14 cellular contexts compared by ENCODE assay signal in the genomic region with DNA sequence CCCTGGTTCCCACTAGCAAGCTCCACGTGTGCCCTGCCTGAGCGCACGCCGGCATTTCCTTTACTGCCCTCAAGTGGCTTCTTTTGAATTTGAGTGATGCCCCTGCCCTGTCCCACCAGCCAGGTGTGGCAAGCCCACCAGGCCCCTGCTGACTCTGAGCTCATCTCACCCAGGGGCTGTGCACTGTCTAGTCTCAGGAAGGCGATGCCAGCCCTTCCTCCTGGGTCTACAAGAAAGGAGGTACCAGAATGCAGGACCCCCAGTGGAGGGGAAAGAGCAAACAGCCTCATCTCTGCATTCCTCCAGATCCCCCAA. TPM values are rescaled to one million over a fixed set of nuclear protein-coding genes. Genes with fewer than 3 reads are reported as not detected.
DNase-seq lines count a peak whose midpoint lies in the region; ATAC-seq, FAIRE-seq and TF ChIP-seq lines count a peak whose summit lies in the region.
"Had no signal": no experiment of that assay in that cellular context is flagged by ENCODE, and none has a peak within 500 bp of the region (broad histone marks: within the 10 kb centered on the region; RNA-seq: fewer than 3 reads in every experiment).

No MANE protein-coding gene starts in this region.

- H3K4me1 ChIP-seq in DND-41 (ENCODE audit: insufficient read depth, low read length) (no peaks in the 10 kb centered on the region), left lung (peaks cover 20 to 45% of the 10 kb centered on the region in 2 donors)

- H3K4me2 ChIP-seq in DND-41 (ENCODE audit: insufficient read depth, low read length) = no peak overlapping the region

- intact Hi-C loops in left lung (cut with DNase I) = no loop called here

- H3K36me3 ChIP-seq in DND-41 (ENCODE audit: insufficient read depth, low read length) (peaks cover 100% of the 10 kb centered on the region), left lung (peaks cover 6 to 99% of the 10 kb centered on the region in 2 donors)

- H3K27ac ChIP-seq in DND-41 (ENCODE audit: low read length) = no peak overlapping the region
- H3K27ac ChIP-seq in left lung = peak overlapping the region; percentile 72 to 81
- H3K27ac ChIP-seq in skin epidermis = peak overlapping the region in 20 of 21 experiments; percentile 47 to 91 (median 78)

- H2AFZ ChIP-seq in DND-41 (ENCODE audit: low read depth, low read length) = no peak overlapping the region

- in situ Hi-C loops in astrocyte of the spinal cord (cut with HindIII; ENCODE audit: low sequenced_read_pairs) = no loop called here

- H3K79me2 ChIP-seq in DND-41 (ENCODE audit: insufficient read depth, low read length) = peaks cover 78% of the 10 kb centered on the region

- ATAC-seq in DND-41 (ENCODE audit: insufficient read depth, low read depth) (peak; percentile 31; the same call in 1 of the 3 replicates), left lung (no peak), GM21528 (IDR thresholded peaks at IDR 0.05; ENCODE audit: low FRiP score, unreplicated experiment) (no peak)

- peaks cover 96% of the 10 kb centered on the region for H4K20me1 ChIP-seq in DND-41 (ENCODE audit: insufficient read depth, low read length)

- H3K4me3 ChIP-seq in DND-41 (ENCODE audit: low read depth in 1 of 2, low read length in 2 of 2) = no peak overlapping the region
- H3K4me3 ChIP-seq in astrocyte of the spinal cord (ENCODE audit: low read depth, low read length) = no peak overlapping the region
- H3K4me3 ChIP-seq in left lung = no peak overlapping the region
- H3K4me3 ChIP-seq in skin epidermis = no peak overlapping the region

- FAIRE-seq in GM19239 (lab: Jason Lieb, UNC) = no peak
- FAIRE-seq: colon, D721Med, GM12891 had no signal

- H3K9me3 ChIP-seq in DND-41 (ENCODE audit: insufficient read depth, low read length, severe bottlenecking) = no peaks in the 10 kb centered on the region
- H3K9me3 ChIP-seq in left lung = no peaks in the 10 kb centered on the region

- peak; percentile 16 for TF ChIP-seq CTCF in DND-41 (IDR thresholded peaks at IDR 0.05; ENCODE audit: borderline replicate concordance, extremely low read depth, low read length, poor library complexity, severe bottlenecking)
- TF ChIP-seq CTCF in astrocyte of the spinal cord (IDR thresholded peaks at IDR 0.05; ENCODE audit: low read depth, low read length) = peak; percentile 5
- TF ChIP-seq CTCF in left lung (IDR thresholded peaks at IDR 0.05) = no peak

- DNase-seq in DND-41 (no peak), astrocyte of the spinal cord (ENCODE audit: low read depth, low spot score) (no peak), left lung (no peak), GM19239 (ENCODE audit: insufficient read length, low spot score) (no peak), NCI-H1930 (lab: John Stamatoyannopoulos, UW) (no peak)
- no peak for DNase-seq in central memory CD4-positive, alpha-beta T cell
- DNase-seq: activated CD8-positive, alpha-beta memory T cell treated with anti-CD3 and anti-CD28 coated beads, Interleukin-2, amount 50 U/mL, for 48 hours; MV-4-11 had no signal

- H3K9ac ChIP-seq in DND-41 (ENCODE audit: low read depth, low read length) = no peak overlapping the region

- H3K27me3 ChIP-seq in DND-41 (ENCODE audit: insufficient read depth, low read length, poor library complexity) = no peaks in the 10 kb centered on the region
- H3K27me3 ChIP-seq in left lung = no peaks in the 10 kb centered on the region

RNA-seq across cellular contexts. Expression of gene EPHX3, which starts 17.3 kb away (rescaled TPM):
- 1 to 10 TPM; 1.6 to 7.6 TPM for total RNA-seq in left lung

RNA-seq across cellular contexts. Expression of gene NOTCH3, which starts 48.7 kb away (rescaled TPM):
- 10 to 100 TPM; 73.2 to 94.1 TPM for total RNA-seq in left lung
- total RNA-seq: T-helper 2 cell treated with Interferon-gamma antibody and Interleukin-4, amounts not matched to agents 100 ng/mL and 5 ng/mL, for 36 hours had no signal

Comparison
In these comparisons a context has a peak if more than half of its experiments do, and no peak if none do; other contexts are left out.
1. CTCF ChIP-seq: peak in DND-41 (single experiment) and astrocyte of the spinal cord (single experiment); none in left lung (0 of 2).